In genomic region chr11:32081901-32082300, GRCh38 we compare ENCODE assay signal across 16 cellular contexts.
"Had no signal": no experiment of that assay in that cellular context is flagged by ENCODE, and none has a peak within 500 bp of the region (broad histone marks: within the 10 kb centered on the region; RNA-seq: fewer than 3 reads in every experiment).

No MANE protein-coding gene starts in this region.

- H3K9me3 ChIP-seq: esophagus squamous epithelium, heart right ventricle, mucosa of descending colon, neutrophil, spleen, tibial artery, upper lobe of left lung, uterus had no signal

- DNase-seq: effector memory CD4-positive, alpha-beta T cell; esophagus squamous epithelium; heart right ventricle; islet precursor cell; mucosa of descending colon; naive thymus-derived CD8-positive, alpha-beta T cell; spleen; stimulated activated CD4-positive, alpha-beta T cell treated with anti-CD3 and anti-CD28 coated beads, Interleukin-15, amount 100 ng/mL, for 24 hours; stimulated activated CD4-positive, alpha-beta T cell treated with anti-CD3 and anti-CD28 coated beads, Interleukin-1b, Interleukin-23, amount 100 ng/mL, for 48 hours; stimulated activated CD4-positive, alpha-beta T cell treated with anti-CD3 and anti-CD28 coated beads, Interleukin-4, amount 100 ng/mL, for 24 hours; tibial artery; upper lobe of left lung; uterus had no signal

- ATAC-seq: left lobe of liver; mucosa of descending colon; naive thymus-derived CD8-positive, alpha-beta T cell; sciatic nerve had no signal

- H3K4me1 ChIP-seq: esophagus squamous epithelium, spleen, tibial artery, upper lobe of left lung, uterus had no signal

- H3K27me3 ChIP-seq: esophagus squamous epithelium, heart right ventricle, spleen, tibial artery, upper lobe of left lung, uterus had no signal

- H3K4me3 ChIP-seq: esophagus squamous epithelium, heart right ventricle, mucosa of descending colon, spleen, tibial artery, upper lobe of left lung, uterus had no signal

- H3K27ac ChIP-seq: esophagus squamous epithelium, neutrophil, spleen, tibial artery, upper lobe of left lung, uterus had no signal

- H3K36me3 ChIP-seq: esophagus squamous epithelium, heart right ventricle, neutrophil, spleen, tibial artery, upper lobe of left lung, uterus had no signal
